1 cellular context compared by ENCODE assay signal in the genomic region with DNA sequence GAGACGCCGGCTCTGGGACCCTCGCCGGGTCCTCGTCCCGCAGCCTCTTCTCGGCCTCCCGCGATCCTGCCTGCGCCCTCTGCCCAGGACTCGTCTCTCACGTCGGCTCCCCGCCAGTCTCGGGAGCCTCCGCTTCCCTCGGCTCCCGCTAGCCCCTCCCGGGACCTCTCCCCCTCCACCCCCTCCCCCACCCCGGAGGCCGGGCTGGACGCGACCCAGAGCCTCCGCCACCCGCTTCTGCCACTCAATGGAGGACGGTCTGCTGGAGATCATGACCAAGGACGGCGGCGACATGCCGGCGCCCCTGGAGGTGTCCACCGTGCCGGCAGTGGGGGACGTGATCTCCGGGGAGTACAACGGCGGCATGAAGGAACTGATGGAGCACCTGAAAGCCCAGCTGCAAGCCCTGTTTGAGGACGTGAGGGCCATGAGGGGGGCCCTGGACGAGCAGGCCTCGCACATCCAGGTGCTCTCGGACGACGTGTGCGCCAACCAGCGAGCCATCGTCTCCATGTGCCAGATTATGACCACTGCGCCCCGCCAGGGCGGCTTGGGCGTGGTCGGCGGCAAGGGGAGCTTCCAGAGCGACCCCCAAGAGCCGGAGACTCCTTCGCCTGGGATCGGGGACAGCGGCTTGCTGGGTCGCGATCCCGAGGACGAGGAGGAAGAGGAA.
TF ChIP-seq lines count a peak whose summit lies in the region.

No MANE protein-coding gene starts in this region.

TF ChIP-seq in GM12878, 131 proteins besides CTCF, POLR2A, EP300 and RAD21:
- no peak for TF ChIP-seq JUND (IDR thresholded peaks at IDR 0.05; ENCODE audit: low read depth, low read length)
- TF ChIP-seq SUZ12 (IDR thresholded peaks at IDR 0.05; ENCODE audit: unreplicated experiment), result peak; percentile 50
